Comparison of ENCODE assay signal across 15 cellular contexts in genomic region chr12:43370299-43370698, GRCh38.
A peak's percentile ranks its signal among the peaks of the same experiment; 100 is the strongest.
DNase-seq lines count a peak whose midpoint lies in the region; ATAC-seq and TF ChIP-seq lines count a peak whose summit lies in the region.
"Had no signal": no experiment of that assay in that cellular context is flagged by ENCODE, and none has a peak within 500 bp of the region (broad histone marks: within the 10 kb centered on the region; RNA-seq: fewer than 3 reads in every experiment).

No MANE protein-coding gene starts in this region.

- CTCF ChIA-PET in Calu3 (lab: Charles Lee) = no interaction called here
- CTCF ChIA-PET in activated naive CD4-positive, alpha-beta T cell treated with anti-CD3 and anti-CD28 coated beads for 36 hours (lab: Charles Lee) = no interaction called here

- intact Hi-C loops in Calu3 (cut with micrococcal nuclease; ENCODE audit: unreplicated experiment) (no loop called here), lower leg skin (cut with DNase I; ENCODE audit: low total_unique reads) (no loop called here)
- intact Hi-C loops in activated naive CD4-positive, alpha-beta T cell treated with anti-CD3 and anti-CD28 coated beads for 36 hours (cut with micrococcal nuclease) = no loop called here

- H3K4me3 Mint-ChIP-seq in Calu3 (ENCODE audit: low read depth, unreplicated experiment) = no peak overlapping the region
- H3K4me3 Mint-ChIP-seq in activated naive CD4-positive, alpha-beta T cell treated with anti-CD3 and anti-CD28 coated beads for 36 hours = no peak overlapping the region
- H3K4me3 Mint-ChIP-seq: stimulated activated naive B cell treated with anti-CD40 and anti-IgM and Interleukin-4, amounts not matched to agents 10 μg/mL and 1 μg/mL and 100 μg/mL, for 72 hours had no signal

- H3K4me1 Mint-ChIP-seq in Calu3 (ENCODE audit: low read depth, unreplicated experiment) = no peaks in the 10 kb centered on the region
- H3K4me1 Mint-ChIP-seq in activated naive CD4-positive, alpha-beta T cell treated with anti-CD3 and anti-CD28 coated beads for 36 hours (ENCODE audit: low read depth) = no peaks in the 10 kb centered on the region
- H3K4me1 Mint-ChIP-seq: stimulated activated naive B cell treated with anti-CD40 and anti-IgM and Interleukin-4, amounts not matched to agents 10 μg/mL and 1 μg/mL and 100 μg/mL, for 72 hours had no signal

- H3K36me3 ChIP-seq in adipocyte (ENCODE audit: control insufficient read depth, insufficient read depth, low read length, severe bottlenecking) = no peaks in the 10 kb centered on the region

- no peaks in the 10 kb centered on the region for H3K27me3 Mint-ChIP-seq in Calu3 (ENCODE audit: unreplicated experiment)
- H3K27me3 Mint-ChIP-seq in activated naive CD4-positive, alpha-beta T cell treated with anti-CD3 and anti-CD28 coated beads for 36 hours (ENCODE audit: low read depth) = no peaks in the 10 kb centered on the region
- H3K27me3 Mint-ChIP-seq: stimulated activated naive B cell treated with anti-CD40 and anti-IgM and Interleukin-4, amounts not matched to agents 10 μg/mL and 1 μg/mL and 100 μg/mL, for 72 hours had no signal

- no peak overlapping the region for H3K9ac ChIP-seq in adipocyte (ENCODE audit: low read length)
- H3K9ac ChIP-seq: KMS-11 had no signal

- TF ChIP-seq POLR2A in lower leg skin (IDR thresholded peaks at IDR 0.05) = no peak

- no TSS peak for BruUV-seq in Calu3 (replicated peaks; lab: Mats Ljungman, UMichigan)

- H3K4me1 ChIP-seq in adipocyte (ENCODE audit: control insufficient read depth, insufficient read depth, low read length) = peaks cover 7% of the 10 kb centered on the region

- H3K4me3 ChIP-seq in adipocyte (ENCODE audit: low read length) (no peak overlapping the region), lower leg skin (ENCODE audit: low read depth, poor library complexity, severe bottlenecking) (no peak overlapping the region)

- H3K9me3 Mint-ChIP-seq in Calu3 (ENCODE audit: low read depth, unreplicated experiment) = no peaks in the 10 kb centered on the region
- no peaks in the 10 kb centered on the region for H3K9me3 Mint-ChIP-seq in activated naive CD4-positive, alpha-beta T cell treated with anti-CD3 and anti-CD28 coated beads for 36 hours
- H3K9me3 Mint-ChIP-seq: stimulated activated naive B cell treated with anti-CD40 and anti-IgM and Interleukin-4, amounts not matched to agents 10 μg/mL and 1 μg/mL and 100 μg/mL, for 72 hours had no signal

- H3K27me3 ChIP-seq in adipocyte (replicated peaks; ENCODE audit: control insufficient read depth, insufficient read depth, low read length) = no peaks in the 10 kb centered on the region

- ATAC-seq in GM18873 (IDR thresholded peaks at IDR 0.05; ENCODE audit: low FRiP score, unreplicated experiment) = no peak
- ATAC-seq: stimulated activated naive B cell treated with anti-CD40 and anti-IgM and Interleukin-4, amounts not matched to agents 10 μg/mL and 1 μg/mL and 100 μg/mL, for 72 hours had no signal

- 62 to 74% methylated on average over 1 of the region's 1 CpG for WGBS in lower leg skin, 2 donors

- H3K9me3 ChIP-seq in adipocyte (ENCODE audit: control insufficient read depth, low read length) = no peaks in the 10 kb centered on the region

- peak; percentile 10 for DNase-seq in Calu3
- DNase-seq in LoVo (ENCODE audit: low spot score) = peak; percentile 26
- peak; percentile 84 for DNase-seq in adipocyte (ENCODE audit: low read depth)
- peak; percentile 86 for DNase-seq in foreskin melanocyte
- no peak for DNase-seq in lower leg skin (ENCODE audit: low spot score in 2 of 2)
- no peak for DNase-seq in activated naive CD4-positive, alpha-beta T cell treated with anti-CD3 and anti-CD28 coated beads for 36 hours
- no peak for DNase-seq in SHP77 (lab: John Stamatoyannopoulos, UW)
- DNase-seq: activated CD4-positive, alpha-beta T cell treated with anti-CD3 and anti-CD28 coated beads for 4 hours; C1 segment of cervical spinal cord; caudate nucleus; nucleus accumbens; stimulated activated CD4-positive, alpha-beta T cell treated with anti-CD3 and anti-CD28 coated beads, Interleukin-1b, Interleukin-23, amount 100 ng/mL, for 48 hours; stimulated activated naive B cell treated with anti-CD40 and anti-IgM and Interleukin-4, amounts not matched to agents 10 μg/mL and 1 μg/mL and 100 μg/mL, for 72 hours had no signal

- H3K27ac Mint-ChIP-seq in Calu3 (ENCODE audit: unreplicated experiment) = no peak overlapping the region
- no peak overlapping the region for H3K27ac Mint-ChIP-seq in activated naive CD4-positive, alpha-beta T cell treated with anti-CD3 and anti-CD28 coated beads for 36 hours
- H3K27ac Mint-ChIP-seq: stimulated activated naive B cell treated with anti-CD40 and anti-IgM and Interleukin-4, amounts not matched to agents 10 μg/mL and 1 μg/mL and 100 μg/mL, for 72 hours had no signal

- no peak for TF ChIP-seq CTCF in Calu3 (IDR thresholded peaks at IDR 0.05; ENCODE audit: unreplicated experiment)
- no peak for TF ChIP-seq CTCF in lower leg skin (IDR thresholded peaks at IDR 0.05)

- no peaks in the 10 kb centered on the region for H3K36me3 Mint-ChIP-seq in Calu3 (ENCODE audit: insufficient read depth, unreplicated experiment)
- H3K36me3 Mint-ChIP-seq in activated naive CD4-positive, alpha-beta T cell treated with anti-CD3 and anti-CD28 coated beads for 36 hours (ENCODE audit: low read depth) = no peaks in the 10 kb centered on the region
- H3K36me3 Mint-ChIP-seq: stimulated activated naive B cell treated with anti-CD40 and anti-IgM and Interleukin-4, amounts not matched to agents 10 μg/mL and 1 μg/mL and 100 μg/mL, for 72 hours had no signal

Comparison
In these comparisons a context has a peak if more than half of its experiments do, and no peak if none do; other contexts are left out.
1. DNase-seq: peak in Calu3 (single experiment), LoVo (single experiment), adipocyte (single experiment) and foreskin melanocyte (single experiment); none in lower leg skin (0 of 2), activated naive CD4-positive, alpha-beta T cell treated with anti-CD3 and anti-CD28 coated beads for 36 hours (single experiment) and SHP77 (0 of 2).